Comparison of ENCODE assay signal across 1 cellular context in genomic region chr1:93681549-93682412, GRCh38.
TF ChIP-seq lines count a peak whose summit lies in the region.

Gene BCAR3 (minus strand): TSS chr1:93681837. CDS start chr1:93674930, 6,907 bp downstream.

TF ChIP-seq in HepG2, 621 proteins besides CTCF, POLR2A, EP300 and RAD21 (continued from another document and continues in another):
- TF ChIP-seq KIAA2018 (CRISPR knock-in tag; IDR thresholded peaks at IDR 0.05; ENCODE audit: borderline replicate concordance) = no peak
- 0 out of 2 replicates have a peak, but pooled peaks have one; percentile 19 for TF ChIP-seq BORCS8-MEF2B (CRISPR knock-in tag; IDR thresholded peaks at IDR 0.05)
- TF ChIP-seq AHDC1 (CRISPR knock-in tag; IDR thresholded peaks at IDR 0.05; ENCODE audit: borderline replicate concordance) = 0 out of 2 replicates have a peak, but pooled peaks have one; percentile 36
- TF ChIP-seq PHF21A (CRISPR knock-in tag; IDR thresholded peaks at IDR 0.05) = 0 out of 2 replicates have a peak, but pooled peaks have one; percentile 0
- peak; percentile 69 for TF ChIP-seq XRCC5 (optimal IDR thresholded peaks at IDR 0.05; ENCODE audit: low read length)
- 0 out of 2 replicates have a peak, but pooled peaks have one; percentile 57 for TF ChIP-seq ZMYM4 (CRISPR knock-in tag; IDR thresholded peaks at IDR 0.05)
- peak; percentile 67 for TF ChIP-seq YY1 (IDR thresholded peaks at IDR 0.05; ENCODE audit: insufficient read depth, insufficient replicate concordance, low read depth, low read length)
- TF ChIP-seq TFDP1 (CRISPR knock-in tag; IDR thresholded peaks at IDR 0.05; ENCODE audit: borderline replicate concordance) = peak; percentile 39; the same call in 1 of the 2 replicates
- no peak for TF ChIP-seq ZNF530 (CRISPR knock-in tag; IDR thresholded peaks at IDR 0.05; ENCODE audit: low read depth)
- TF ChIP-seq ZSCAN25 (CRISPR knock-in tag; IDR thresholded peaks at IDR 0.05) = 0 out of 2 replicates have a peak, but pooled peaks have one; percentile 11
- peak; percentile 60; the same call in 1 of the 2 replicates for TF ChIP-seq ZFX (CRISPR knock-in tag; IDR thresholded peaks at IDR 0.05; ENCODE audit: low read depth)
- TF ChIP-seq MEIS1 (CRISPR knock-in tag; IDR thresholded peaks at IDR 0.05; ENCODE audit: borderline replicate concordance) = 0 out of 2 replicates have a peak, but pooled peaks have one; percentile 20
- no peak for TF ChIP-seq TMF1 (CRISPR knock-in tag; IDR thresholded peaks at IDR 0.05; ENCODE audit: low read depth)
- peak; percentile 72 for TF ChIP-seq MAX (IDR thresholded peaks at IDR 0.05)
- TF ChIP-seq ZNF879 (CRISPR knock-in tag; IDR thresholded peaks at IDR 0.05) = no peak
- peak in 1 of 2 experiments; percentile 18; a peak in 1 of 4 replicates for TF ChIP-seq HMGXB4 (CRISPR knock-in tag; IDR thresholded peaks at IDR 0.05; ENCODE audit: borderline replicate concordance in 1 of 2, low read depth in 1 of 2)
- no peak for TF ChIP-seq ZBTB26 (CRISPR knock-in tag; IDR thresholded peaks at IDR 0.05; ENCODE audit: borderline replicate concordance)
- no peak for TF ChIP-seq HNRNPUL1 (IDR thresholded peaks at IDR 0.05; ENCODE audit: low read depth, low read length)
- TF ChIP-seq RBM39 (IDR thresholded peaks at IDR 0.05; ENCODE audit: low read depth, low read length, poor library complexity, severe bottlenecking) = peak; percentile 15
- TF ChIP-seq ZFY (CRISPR knock-in tag; IDR thresholded peaks at IDR 0.05) = peak; percentile 34
- TF ChIP-seq ZNF430 (CRISPR knock-in tag; IDR thresholded peaks at IDR 0.05) = no peak
- peak; percentile 83; the same call in 1 of the 2 replicates for TF ChIP-seq ZNF800 (CRISPR knock-in tag; IDR thresholded peaks at IDR 0.05)
- TF ChIP-seq POLR2G (IDR thresholded peaks at IDR 0.05; ENCODE audit: low read depth, low read length) = peak; percentile 45
- no peak for TF ChIP-seq ZNF17 (CRISPR knock-in tag; IDR thresholded peaks at IDR 0.05)
- 0 out of 2 replicates have a peak, but pooled peaks have one; percentile 37 for TF ChIP-seq GTF3A (CRISPR knock-in tag; conservative IDR thresholded peaks at IDR 0.05)
- 0 out of 2 replicates have a peak, but pooled peaks have one; percentile 40 for TF ChIP-seq PRDM10 (CRISPR knock-in tag; IDR thresholded peaks at IDR 0.05; ENCODE audit: low read depth)
